11 cellular contexts compared by ENCODE assay signal in the genomic region with DNA sequence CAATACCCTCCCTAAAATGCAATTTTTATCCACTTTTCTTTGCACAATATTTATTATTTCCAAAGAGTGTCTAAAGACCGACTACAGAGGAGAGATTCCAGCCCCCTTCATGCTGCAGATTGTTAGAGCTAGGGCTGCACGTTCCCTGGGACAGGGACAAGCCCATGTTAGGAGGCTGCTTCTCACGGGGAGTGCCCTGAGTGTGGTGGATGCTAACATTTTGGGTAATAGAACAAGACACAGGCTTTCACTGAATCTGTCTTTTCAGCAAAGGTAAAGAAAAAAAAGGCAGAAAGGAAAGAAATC.
DNase-seq lines count a peak whose midpoint lies in the region; ATAC-seq and TF ChIP-seq lines count a peak whose summit lies in the region.
"Had no signal": no experiment of that assay in that cellular context is flagged by ENCODE, and none has a peak within 500 bp of the region (broad histone marks: within the 10 kb centered on the region; RNA-seq: fewer than 3 reads in every experiment).

No MANE protein-coding gene starts in this region.

- H3K4me3 ChIP-seq in ascending aorta (no peak overlapping the region), prostate gland (no peak overlapping the region)

- no peak for DNase-seq in ascending aorta (ENCODE audit: low spot score in 2 of 2)
- DNase-seq in left cardiac atrium, result no peak
- DNase-seq in prostate gland (ENCODE audit: low spot score), result no peak
- DNase-seq in dermis blood vessel endothelial cell, result no peak
- DNase-seq: activated CD4-positive, alpha-beta T cell treated with anti-CD3 and anti-CD28 coated beads for 48 hours; COR-L47; NCI-H2171 treated with DMSO at 0.1 percent for 48 hours; stimulated activated naive CD8-positive, alpha-beta T cell treated with anti-CD3 and anti-CD28 coated beads, Interleukin-15, amount 100 ng/mL, for 72 hours had no signal

- 51% methylated on average over 3 of the region's 3 CpGs for WGBS in prostate gland

- no peaks in the 10 kb centered on the region for H3K27me3 ChIP-seq in ascending aorta
- H3K27me3 ChIP-seq in prostate gland (replicated peaks; ENCODE audit: insufficient read depth), result no peaks in the 10 kb centered on the region

- intact Hi-C loops in ascending aorta (cut with DNase I), result loop anchor here (2.0 kb wide), 1 partner anchor 29 kb away; no protein-coding TSS in a partner anchor
- intact Hi-C loops in left cardiac atrium (cut with DNase I), result no loop called here
- intact Hi-C loops in prostate gland (cut with DNase I), result no loop called here

- ATAC-seq in left cardiac atrium (peak; percentile 19 to 27), GM18502 (IDR thresholded peaks at IDR 0.05; ENCODE audit: poor library complexity, unreplicated experiment) (no peak), HG02973 (IDR thresholded peaks at IDR 0.05; ENCODE audit: unreplicated experiment) (no peak), GM21526 (IDR thresholded peaks at IDR 0.05; ENCODE audit: low FRiP score, unreplicated experiment) (no peak)
- ATAC-seq: stimulated activated naive CD8-positive, alpha-beta T cell treated with anti-CD3 and anti-CD28 coated beads, Interleukin-15, amount 100 ng/mL, for 72 hours had no signal

- H3K36me3 ChIP-seq in ascending aorta (no peaks in the 10 kb centered on the region), prostate gland (no peaks in the 10 kb centered on the region)

- TF ChIP-seq POLR2A in prostate gland (IDR thresholded peaks at IDR 0.05), result no peak

- no peaks in the 10 kb centered on the region for H3K9me3 ChIP-seq in ascending aorta
- no peaks in the 10 kb centered on the region for H3K9me3 ChIP-seq in prostate gland

- H3K27ac ChIP-seq in ascending aorta (peak overlapping the region; percentile 90 to 91), prostate gland (peak overlapping the region; percentile 53 to 68)

- no peak for TF ChIP-seq CTCF in ascending aorta (IDR thresholded peaks at IDR 0.05)
- no peak for TF ChIP-seq CTCF in prostate gland (IDR thresholded peaks at IDR 0.05)

- H3K4me1 ChIP-seq in ascending aorta (peaks cover 5 to 19% of the 10 kb centered on the region in 2 donors), prostate gland (replicated peaks) (no peaks in the 10 kb centered on the region)

Comparison
In these comparisons a context has a peak if more than half of its experiments do, and no peak if none do; other contexts are left out.
1. ATAC-seq: peak in left cardiac atrium (2 of 2); none in GM18502 (single experiment), HG02973 (single experiment) and GM21526 (single experiment).